ENCODE assay signal across 10 cellular contexts in the genomic region with DNA sequence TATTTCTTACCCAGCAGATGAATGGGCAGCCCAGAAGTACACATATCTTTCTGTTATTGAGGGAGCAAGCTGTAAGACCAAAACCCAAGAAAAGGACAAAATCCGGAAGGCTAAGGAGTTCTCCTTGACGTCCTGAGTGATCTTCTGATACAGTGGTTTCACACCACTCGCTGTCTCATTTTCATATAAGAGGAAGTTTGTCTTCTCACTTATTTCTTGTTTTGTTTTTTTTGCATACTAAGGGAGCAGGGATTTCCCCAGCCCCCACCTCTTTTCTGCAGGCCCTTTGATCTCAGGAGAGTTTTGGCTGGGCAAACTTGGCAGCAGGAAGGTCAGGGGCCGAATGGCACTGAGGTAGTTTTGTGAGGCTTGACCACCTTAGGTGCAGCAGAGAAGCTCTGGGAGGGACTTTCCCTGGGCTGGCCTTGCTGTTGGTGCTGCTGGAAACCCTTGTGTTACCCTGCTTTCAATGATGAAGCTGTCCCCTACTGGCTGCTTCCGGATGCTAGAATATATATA. TPM values are rescaled to one million over a fixed set of nuclear protein-coding genes. Genes with fewer than 3 reads are reported as not detected.
DNase-seq lines count a peak whose midpoint lies in the region; ATAC-seq and FAIRE-seq lines count a peak whose summit lies in the region.
"Had no signal": no experiment of that assay in that cellular context is flagged by ENCODE, and none has a peak within 500 bp of the region (broad histone marks: within the 10 kb centered on the region; RNA-seq: fewer than 3 reads in every experiment).

No MANE protein-coding gene starts in this region.

- peaks cover 38% of the 10 kb centered on the region for H3K4me1 Mint-ChIP-seq in activated CD8-positive, alpha-beta memory T cell treated with anti-CD3 and anti-CD28 coated beads, Interleukin-2, amount 10 ng/mL, durations not matched to agents 7 days and 5 days

- ATAC-seq in HG03103 (IDR thresholded peaks at IDR 0.05; ENCODE audit: low read depth, unreplicated experiment) = peak; percentile 41
- ATAC-seq in activated CD8-positive, alpha-beta memory T cell treated with anti-CD3 and anti-CD28 coated beads, Interleukin-2, amount 10 ng/mL, durations not matched to agents 7 days and 5 days = peak; percentile 58

- H3K4me3 Mint-ChIP-seq in activated CD8-positive, alpha-beta memory T cell treated with anti-CD3 and anti-CD28 coated beads, Interleukin-2, amount 10 ng/mL, durations not matched to agents 7 days and 5 days = peak overlapping the region; percentile 39

- H3K27ac Mint-ChIP-seq in activated CD8-positive, alpha-beta memory T cell treated with anti-CD3 and anti-CD28 coated beads, Interleukin-2, amount 10 ng/mL, durations not matched to agents 7 days and 5 days = peak overlapping the region; percentile 73

- H3K9me3 Mint-ChIP-seq in activated CD8-positive, alpha-beta memory T cell treated with anti-CD3 and anti-CD28 coated beads, Interleukin-2, amount 10 ng/mL, durations not matched to agents 7 days and 5 days (ENCODE audit: low read depth) = no peaks in the 10 kb centered on the region

- FAIRE-seq in RCC 7860 (lab: Jason Lieb, UNC) = no peak

- H3K4me3 ChIP-seq in MG63 = no peak overlapping the region

- peaks cover 1% of the 10 kb centered on the region for H3K36me3 Mint-ChIP-seq in activated CD8-positive, alpha-beta memory T cell treated with anti-CD3 and anti-CD28 coated beads, Interleukin-2, amount 10 ng/mL, durations not matched to agents 7 days and 5 days

- H3K36me3 ChIP-seq in MG63 = no peaks in the 10 kb centered on the region

- CTCF ChIA-PET in activated CD8-positive, alpha-beta memory T cell treated with anti-CD3 and anti-CD28 coated beads, Interleukin-2, amount 10 ng/mL, durations not matched to agents 7 days and 5 days (lab: Charles Lee) = interaction anchor here (1.1 to 5.7 kb wide), 5 partner anchors 14 to 54 kb away, joined by 3 to 111 read pairs (median 10); no protein-coding TSS in a partner anchor

- peak; percentile 28 for DNase-seq in stimulated activated CD4-positive, alpha-beta T cell treated with anti-CD3 and anti-CD28 coated beads, Interleukin-1b, Interleukin-23, amount 100 ng/mL, for 48 hours
- DNase-seq in stimulated activated CD4-positive, alpha-beta T cell treated with anti-CD3 and anti-CD28 coated beads, Interleukin-2, amount 100 ng/mL, for 48 hours = no peak
- DNase-seq in activated CD8-positive, alpha-beta memory T cell treated with anti-CD3 and anti-CD28 coated beads, Interleukin-2, amount 10 ng/mL, durations not matched to agents 7 days and 5 days = peak; percentile 62
- DNase-seq in AML-193 (lab: John Stamatoyannopoulos, UW) = no peak
- DNase-seq in NCI-H510A treated with DMSO at 0.1 percent for 48 hours (lab: John Stamatoyannopoulos, UW) = no peak
- no peak for DNase-seq in MG63
- DNase-seq in RCC 7860 (ENCODE audit: low spot score) = no peak
- DNase-seq: midbrain, NCI-H446 treated with DMSO at 0.1 percent for 48 hours had no signal

- no peaks in the 10 kb centered on the region; the same call in 1 of the 2 replicates for H3K27me3 ChIP-seq in MG63

- no peaks in the 10 kb centered on the region for H3K9me3 ChIP-seq in MG63

- peaks cover 14% of the 10 kb centered on the region for H3K27me3 Mint-ChIP-seq in activated CD8-positive, alpha-beta memory T cell treated with anti-CD3 and anti-CD28 coated beads, Interleukin-2, amount 10 ng/mL, durations not matched to agents 7 days and 5 days

RNA-seq across cellular contexts. Expression of gene CHRNA1, which starts 13.3 kb away (rescaled TPM):
- total RNA-seq in activated CD8-positive, alpha-beta memory T cell treated with anti-CD3 and anti-CD28 coated beads, Interleukin-2, amount 10 ng/mL, durations not matched to agents 7 days and 5 days = not detected
- total RNA-seq in MG63 (2014; rRNA removed; shearing (Covaris generic); ENCODE audit: low replicate concordance) = not detected in 2 replicates

Comparison
In these comparisons a context has a peak if more than half of its experiments do, and no peak if none do; other contexts are left out.
1. DNase-seq: peak in stimulated activated CD4-positive, alpha-beta T cell treated with anti-CD3 and anti-CD28 coated beads, Interleukin-1b, Interleukin-23, amount 100 ng/mL, for 48 hours (single experiment) and activated CD8-positive, alpha-beta memory T cell treated with anti-CD3 and anti-CD28 coated beads, Interleukin-2, amount 10 ng/mL, durations not matched to agents 7 days and 5 days (single experiment); none in stimulated activated CD4-positive, alpha-beta T cell treated with anti-CD3 and anti-CD28 coated beads, Interleukin-2, amount 100 ng/mL, for 48 hours (0 of 2), AML-193 (0 of 2), NCI-H510A treated with DMSO at 0.1 percent for 48 hours (single experiment), MG63 (single experiment) and RCC 7860 (single experiment).